In the genomic region with DNA sequence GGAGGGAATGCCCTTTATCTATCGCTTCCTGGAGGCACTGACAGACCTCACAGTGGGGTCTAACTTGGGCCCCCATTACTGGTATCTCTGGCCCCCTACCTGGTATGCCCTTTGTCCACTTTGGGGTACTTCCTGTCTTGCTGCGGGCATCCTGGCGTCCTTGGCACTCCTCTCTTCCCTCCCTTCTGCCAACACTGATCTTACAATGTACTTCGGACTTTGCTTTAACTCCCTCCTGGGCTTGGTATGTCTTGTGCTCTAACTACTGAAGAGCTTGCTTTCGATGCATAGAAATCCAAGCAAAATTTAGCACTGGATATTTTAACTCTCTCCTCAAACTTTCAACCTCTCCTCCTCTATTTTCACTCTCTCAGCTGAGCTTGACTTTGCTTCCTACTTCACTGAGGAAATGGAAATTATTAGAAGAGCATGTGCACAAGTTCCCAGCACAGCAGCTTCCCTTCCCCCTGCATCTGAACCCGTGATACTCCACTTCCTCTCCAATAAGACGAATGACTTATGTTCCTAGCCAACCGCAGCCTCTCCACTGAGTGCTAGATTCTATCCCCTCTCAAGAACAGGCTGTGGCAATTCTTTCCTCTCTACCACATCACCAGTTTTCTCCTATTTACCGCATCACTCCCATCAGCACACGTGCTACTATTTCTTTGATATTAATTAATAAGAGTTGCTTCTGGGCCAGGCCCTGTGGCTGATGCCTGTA, we compare ENCODE assay signal across 8 cellular contexts. TPM values are rescaled to one million over a fixed set of nuclear protein-coding genes. Genes with fewer than 3 reads are reported as not detected.
DNase-seq lines count a peak whose midpoint lies in the region; ATAC-seq and TF ChIP-seq lines count a peak whose summit lies in the region.

No MANE protein-coding gene starts in this region.

- in situ Hi-C loops in Caki2 (cut with HindIII; ENCODE audit: low pct_unique_long_range_greater_than_20kb, low sequenced_read_pairs) = no loop called here
- in situ Hi-C loops in KBM-7 (cut with MboI; ENCODE audit: low pct_unique_long_range_greater_than_20kb, low sequenced_read_pairs) = no loop called here
- in situ Hi-C loops in astrocyte of the spinal cord (cut with HindIII; ENCODE audit: low sequenced_read_pairs) = no loop called here

- ATAC-seq in natural killer cell treated with Interleukin-12 subunit alpha and Interleukin-12 subunit beta and Interleukin-15 and Interleukin-18, amount 100 ng/mL, for 72 hours = peak in 1 of 2 donors; percentile 66

- H3K27ac Mint-ChIP-seq in natural killer cell treated with Interleukin-12 subunit alpha and Interleukin-12 subunit beta and Interleukin-15 and Interleukin-18, amount 100 ng/mL, for 72 hours = peak overlapping the region; percentile 26 to 56

- peak overlapping the region; percentile 58 for H3K4me3 Mint-ChIP-seq in natural killer cell treated with Interleukin-12 subunit alpha and Interleukin-12 subunit beta and Interleukin-15 and Interleukin-18, amount 100 ng/mL, for 72 hours

- H3K4me3 ChIP-seq in astrocyte of the spinal cord (ENCODE audit: low read depth, low read length) = no peak overlapping the region

- peak; percentile 75 for DNase-seq in Caki2 (ENCODE audit: low read depth)
- peak; percentile 87 for DNase-seq in KBM-7
- peak; percentile 40 for DNase-seq in astrocyte of the spinal cord (ENCODE audit: low read depth, low spot score)
- no peak for DNase-seq in natural killer cell treated with Interleukin-12 subunit alpha and Interleukin-12 subunit beta and Interleukin-15 and Interleukin-18, amount 100 ng/mL, for 72 hours (ENCODE audit: low spot score)
- DNase-seq in central memory CD4-positive, alpha-beta T cell = no peak
- no peak for DNase-seq in cerebellum (ENCODE audit: low spot score)
- no peak for DNase-seq in NCI-H446 treated with DMSO at 0.1 percent for 48 hours (lab: John Stamatoyannopoulos, UW)
- DNase-seq in NCI-H187 (lab: John Stamatoyannopoulos, UW) = no peak

- no peak for TF ChIP-seq CTCF in astrocyte of the spinal cord (IDR thresholded peaks at IDR 0.05; ENCODE audit: low read depth, low read length)

- H3K4me1 Mint-ChIP-seq in natural killer cell treated with Interleukin-12 subunit alpha and Interleukin-12 subunit beta and Interleukin-15 and Interleukin-18, amount 100 ng/mL, for 72 hours (ENCODE audit: low read depth in 2 of 2) = peaks cover 8 to 9% of the 10 kb centered on the region in 2 donors

- no peaks in the 10 kb centered on the region for H3K36me3 Mint-ChIP-seq in natural killer cell treated with Interleukin-12 subunit alpha and Interleukin-12 subunit beta and Interleukin-15 and Interleukin-18, amount 100 ng/mL, for 72 hours

- H3K27me3 Mint-ChIP-seq in natural killer cell treated with Interleukin-12 subunit alpha and Interleukin-12 subunit beta and Interleukin-15 and Interleukin-18, amount 100 ng/mL, for 72 hours = peaks cover 0 to 27% of the 10 kb centered on the region in 2 donors

- H3K9me3 Mint-ChIP-seq in natural killer cell treated with Interleukin-12 subunit alpha and Interleukin-12 subunit beta and Interleukin-15 and Interleukin-18, amount 100 ng/mL, for 72 hours = no peaks in the 10 kb centered on the region

RNA-seq across cellular contexts. Expression of a gene that starts 52.9 kb away (rescaled TPM):
- not detected in 2 replicates for total RNA-seq in Caki2 (2014; rRNA removed; shearing (Covaris generic); ENCODE audit: low replicate concordance)
- total RNA-seq in natural killer cell treated with Interleukin-12 subunit alpha and Interleukin-12 subunit beta and Interleukin-15 and Interleukin-18, amount 100 ng/mL, for 72 hours = not detected
- total RNA-seq in cerebellum = not detected

Comparison
In these comparisons a context has a peak if more than half of its experiments do, and no peak if none do; other contexts are left out.
1. DNase-seq: peak in Caki2 (single experiment), KBM-7 (single experiment) and astrocyte of the spinal cord (single experiment); none in natural killer cell treated with Interleukin-12 subunit alpha and Interleukin-12 subunit beta and Interleukin-15 and Interleukin-18, amount 100 ng/mL, for 72 hours (single experiment), central memory CD4-positive, alpha-beta T cell (single experiment), cerebellum (single experiment), NCI-H446 treated with DMSO at 0.1 percent for 48 hours (single experiment) and NCI-H187 (0 of 2).